In the genomic region with DNA sequence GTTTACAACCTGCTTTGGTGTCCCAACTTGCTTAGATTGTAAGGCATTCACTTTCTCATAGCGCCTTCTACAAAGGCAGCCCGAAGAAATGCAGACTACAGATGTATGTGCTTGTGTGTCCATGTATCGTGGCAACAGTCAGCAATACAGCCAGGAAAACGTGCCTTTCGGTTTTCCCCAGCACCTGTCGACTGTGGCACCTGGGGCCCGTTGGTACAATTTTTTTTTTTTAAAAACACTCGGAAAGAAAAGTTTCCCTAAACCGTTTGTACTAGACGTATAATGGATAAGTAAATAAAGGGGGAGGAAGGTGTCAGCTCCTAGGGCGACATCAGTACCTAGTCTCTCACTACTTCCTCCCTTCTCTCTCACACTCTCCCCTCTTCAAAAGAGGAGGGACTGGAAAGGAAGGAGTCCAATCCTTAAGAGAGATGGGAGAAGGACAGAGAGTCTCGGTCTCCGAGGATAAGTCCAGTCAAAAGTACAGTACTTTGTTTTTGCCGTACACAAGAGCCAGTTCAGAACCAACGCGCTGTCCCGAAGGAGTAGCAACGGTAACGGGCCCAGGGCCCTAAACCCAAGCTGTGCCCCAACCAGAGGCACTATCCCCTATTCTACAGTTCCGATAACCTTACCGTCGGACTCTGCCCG, we compare ENCODE assay signal across 1 cellular context.
TF ChIP-seq lines count a peak whose summit lies in the region.

No MANE protein-coding gene starts in this region.

TF ChIP-seq in GM23338, 12 proteins besides CTCF, POLR2A, EP300 and RAD21 (continued from another document):
- TF ChIP-seq, protein P1, sequence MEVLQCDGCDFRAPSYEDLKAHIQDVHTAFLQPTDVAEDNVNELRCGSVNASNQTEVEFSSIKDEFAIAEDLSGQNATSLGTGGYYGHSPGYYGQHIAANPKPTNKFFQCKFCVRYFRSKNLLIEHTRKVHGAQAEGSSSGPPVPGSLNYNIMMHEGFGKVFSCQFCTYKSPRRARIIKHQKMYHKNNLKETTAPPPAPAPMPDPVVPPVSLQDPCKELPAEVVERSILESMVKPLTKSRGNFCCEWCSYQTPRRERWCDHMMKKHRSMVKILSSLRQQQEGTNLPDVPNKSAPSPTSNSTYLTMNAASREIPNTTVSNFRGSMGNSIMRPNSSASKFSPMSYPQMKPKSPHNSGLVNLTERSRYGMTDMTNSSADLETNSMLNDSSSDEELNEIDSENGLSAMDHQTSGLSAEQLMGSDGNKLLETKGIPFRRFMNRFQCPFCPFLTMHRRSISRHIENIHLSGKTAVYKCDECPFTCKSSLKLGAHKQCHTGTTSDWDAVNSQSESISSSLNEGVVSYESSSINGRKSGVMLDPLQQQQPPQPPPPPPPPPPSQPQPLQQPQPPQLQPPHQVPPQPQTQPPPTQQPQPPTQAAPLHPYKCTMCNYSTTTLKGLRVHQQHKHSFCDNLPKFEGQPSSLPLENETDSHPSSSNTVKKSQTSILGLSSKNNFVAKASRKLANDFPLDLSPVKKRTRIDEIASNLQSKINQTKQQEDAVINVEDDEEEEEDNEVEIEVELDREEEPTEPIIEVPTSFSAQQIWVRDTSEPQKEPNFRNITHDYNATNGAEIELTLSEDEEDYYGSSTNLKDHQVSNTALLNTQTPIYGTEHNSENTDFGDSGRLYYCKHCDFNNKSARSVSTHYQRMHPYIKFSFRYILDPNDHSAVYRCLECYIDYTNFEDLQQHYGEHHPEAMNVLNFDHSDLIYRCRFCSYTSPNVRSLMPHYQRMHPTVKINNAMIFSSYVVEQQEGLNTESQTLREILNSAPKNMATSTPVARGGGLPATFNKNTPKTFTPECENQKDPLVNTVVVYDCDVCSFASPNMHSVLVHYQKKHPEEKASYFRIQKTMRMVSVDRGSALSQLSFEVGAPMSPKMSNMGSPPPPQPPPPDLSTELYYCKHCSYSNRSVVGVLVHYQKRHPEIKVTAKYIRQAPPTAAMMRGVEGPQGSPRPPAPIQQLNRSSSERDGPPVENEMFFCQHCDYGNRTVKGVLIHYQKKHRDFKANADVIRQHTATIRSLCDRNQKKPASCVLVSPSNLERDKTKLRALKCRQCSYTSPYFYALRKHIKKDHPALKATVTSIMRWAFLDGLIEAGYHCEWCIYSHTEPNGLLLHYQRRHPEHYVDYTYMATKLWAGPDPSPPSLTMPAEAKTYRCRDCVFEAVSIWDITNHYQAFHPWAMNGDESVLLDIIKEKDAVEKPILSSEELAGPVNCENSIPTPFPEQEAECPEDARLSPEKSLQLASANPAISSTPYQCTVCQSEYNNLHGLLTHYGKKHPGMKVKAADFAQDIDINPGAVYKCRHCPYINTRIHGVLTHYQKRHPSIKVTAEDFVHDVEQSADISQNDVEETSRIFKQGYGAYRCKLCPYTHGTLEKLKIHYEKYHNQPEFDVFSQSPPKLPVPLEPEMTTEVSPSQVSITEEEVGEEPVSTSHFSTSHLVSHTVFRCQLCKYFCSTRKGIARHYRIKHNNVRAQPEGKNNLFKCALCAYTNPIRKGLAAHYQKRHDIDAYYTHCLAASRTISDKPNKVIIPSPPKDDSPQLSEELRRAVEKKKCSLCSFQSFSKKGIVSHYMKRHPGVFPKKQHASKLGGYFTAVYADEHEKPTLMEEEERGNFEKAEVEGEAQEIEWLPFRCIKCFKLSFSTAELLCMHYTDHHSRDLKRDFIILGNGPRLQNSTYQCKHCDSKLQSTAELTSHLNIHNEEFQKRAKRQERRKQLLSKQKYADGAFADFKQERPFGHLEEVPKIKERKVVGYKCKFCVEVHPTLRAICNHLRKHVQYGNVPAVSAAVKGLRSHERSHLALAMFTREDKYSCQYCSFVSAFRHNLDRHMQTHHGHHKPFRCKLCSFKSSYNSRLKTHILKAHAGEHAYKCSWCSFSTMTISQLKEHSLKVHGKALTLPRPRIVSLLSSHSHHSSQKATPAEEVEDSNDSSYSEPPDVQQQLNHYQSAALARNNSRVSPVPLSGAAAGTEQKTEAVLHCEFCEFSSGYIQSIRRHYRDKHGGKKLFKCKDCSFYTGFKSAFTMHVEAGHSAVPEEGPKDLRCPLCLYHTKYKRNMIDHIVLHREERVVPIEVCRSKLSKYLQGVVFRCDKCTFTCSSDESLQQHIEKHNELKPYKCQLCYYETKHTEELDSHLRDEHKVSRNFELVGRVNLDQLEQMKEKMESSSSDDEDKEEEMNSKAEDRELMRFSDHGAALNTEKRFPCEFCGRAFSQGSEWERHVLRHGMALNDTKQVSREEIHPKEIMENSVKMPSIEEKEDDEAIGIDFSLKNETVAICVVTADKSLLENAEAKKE (CRISPR knock-in tag; IDR thresholded peaks at IDR 0.05), result no peak
- TF ChIP-seq CREB1 (CRISPR knock-in tag; IDR thresholded peaks at IDR 0.05; ENCODE audit: low read depth) (no peak), EZH2 (IDR thresholded peaks at IDR 0.05; ENCODE audit: low read depth, unreplicated experiment) (no peak)
